1 cellular context compared by ENCODE assay signal in the genomic region with DNA sequence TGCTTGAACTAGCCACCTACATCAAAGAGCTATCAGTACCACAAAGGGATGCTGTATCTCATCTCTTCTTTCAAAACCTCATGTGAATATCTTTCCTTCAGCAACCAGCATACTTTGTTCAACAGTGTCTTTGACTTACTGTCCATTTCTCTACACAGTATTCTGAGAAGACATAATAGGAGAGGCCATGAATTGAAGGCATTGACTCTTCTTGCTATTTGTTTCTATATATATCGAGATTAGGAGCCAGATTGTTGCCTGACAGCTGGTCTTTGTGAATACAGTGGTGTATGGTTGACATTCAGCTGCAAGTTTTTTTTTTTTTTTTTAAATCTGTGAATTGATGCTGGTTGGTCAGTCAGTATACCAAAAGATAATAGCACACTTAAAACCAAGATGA.
TF ChIP-seq lines count a peak whose summit lies in the region.

No MANE protein-coding gene starts in this region.

TF ChIP-seq in endothelial cell of umbilical vein, 7 proteins besides CTCF, POLR2A, EP300 and RAD21:
- no peak for TF ChIP-seq JUN (IDR thresholded peaks at IDR 0.05; ENCODE audit: borderline replicate concordance, insufficient read depth, insufficient read length, low read depth)
- no peak for TF ChIP-seq GATA2 (IDR thresholded peaks at IDR 0.05; ENCODE audit: insufficient read depth, insufficient read length, low read depth, low read length)
- no peak for TF ChIP-seq MAX (IDR thresholded peaks at IDR 0.05; ENCODE audit: insufficient read depth, insufficient read length)
- TF ChIP-seq EZH2 (IDR thresholded peaks at IDR 0.05; ENCODE audit: borderline replicate concordance, low read depth, low read length, severe bottlenecking): no peak
- TF ChIP-seq MYC (IDR thresholded peaks at IDR 0.05; ENCODE audit: low read depth, low read length): no peak
- TF ChIP-seq FOS (IDR thresholded peaks at IDR 0.05; ENCODE audit: borderline replicate concordance, insufficient read depth, low read length): no peak
- no peak for TF ChIP-seq POLR2AphosphoS5 (IDR thresholded peaks at IDR 0.05; ENCODE audit: insufficient read depth, low read depth, low read length)
